8 cellular contexts compared by ENCODE assay signal in the genomic region with DNA sequence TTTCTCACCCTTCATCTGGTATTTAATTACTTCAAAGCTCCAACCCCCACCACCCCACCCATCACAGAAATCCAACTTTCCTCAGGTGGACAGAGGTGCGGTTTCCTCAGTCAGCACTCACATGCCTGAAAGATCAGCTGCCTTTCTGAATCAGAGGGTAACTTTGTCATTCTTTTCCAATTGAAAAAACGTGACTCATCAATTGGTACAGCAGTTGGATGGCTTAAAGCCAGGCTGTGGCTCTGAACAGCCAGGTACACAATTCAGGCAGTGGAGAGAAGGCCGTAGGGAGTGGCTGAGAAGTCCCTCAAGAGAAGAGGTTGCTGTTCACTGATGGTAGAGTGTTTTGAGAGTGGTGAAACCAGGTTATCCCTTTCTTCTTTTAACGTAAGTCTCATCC.
DNase-seq lines count a peak whose midpoint lies in the region; ATAC-seq, FAIRE-seq and TF ChIP-seq lines count a peak whose summit lies in the region.
"Not testable (repeated sequence)": the region's sequence is repeated elsewhere in the genome, so short reads cannot be mapped to it uniquely, and the experiment has no call there.

No MANE protein-coding gene starts in this region.

- BruUV-seq in PC-3 (replicated peaks; lab: Mats Ljungman, UMichigan), result not testable (repeated sequence)

- not testable (repeated sequence) for H3K9me3 Mint-ChIP-seq in IgD-negative memory B cell, natural killer cell

- CTCF ChIA-PET in PC-3 (lab: Charles Lee), result not testable (repeated sequence)

- H3K4me3 Mint-ChIP-seq in IgD-negative memory B cell, natural killer cell: not testable (repeated sequence)

- H3K4me3 ChIP-seq in PC-3 (ENCODE audit: low read length); astrocyte of the cerebellum (ENCODE audit: low read depth, low read length); epithelial cell of esophagus (ENCODE audit: low read length); left ventricle myocardium inferior: not testable (repeated sequence)

- H3K9ac ChIP-seq in PC-3 (ENCODE audit: low read length), result not testable (repeated sequence)

- peaks cover 25% of the 10 kb centered on the region for H3K4me1 ChIP-seq in PC-3 (ENCODE audit: insufficient read depth, low read length)
- peaks cover 28% of the 10 kb centered on the region for H3K4me1 ChIP-seq in left ventricle myocardium inferior

- H3K27ac ChIP-seq in PC-3 (ENCODE audit: low read length) (peak overlapping the region; percentile 77), left ventricle myocardium inferior (replicated peaks) (peak overlapping the region; percentile 73)

- H3K9me3 ChIP-seq in PC-3 (ENCODE audit: low read length); left ventricle myocardium inferior (replicated peaks): not testable (repeated sequence)

- not testable (repeated sequence) for H3K36me3 ChIP-seq in PC-3 (ENCODE audit: low read depth, low read length); left ventricle myocardium inferior

- POLR2A ChIA-PET in PC-3 (lab: Charles Lee; ENCODE audit: unreplicated experiment), result interaction anchor here (0.5 kb wide), 1 partner anchor 16 kb away, joined by 9 read pairs; no protein-coding TSS in a partner anchor

- not testable (repeated sequence) for H3K9me2 ChIP-seq in PC-3 (replicated peaks; ENCODE audit: low read length)

- H3K27me3 Mint-ChIP-seq in IgD-negative memory B cell; natural killer cell (ENCODE audit: low read depth in 2 of 2): not testable (repeated sequence)

- in situ Hi-C loops in astrocyte of the cerebellum (cut with HindIII; ENCODE audit: low sequenced_read_pairs), result not testable (repeated sequence)

- FAIRE-seq in urothelium cell line (lab: Jason Lieb, UNC), result peak; percentile 53

- H3K36me3 Mint-ChIP-seq in IgD-negative memory B cell, natural killer cell: not testable (repeated sequence)

- H4K20me1 ChIP-seq in PC-3 (ENCODE audit: low read length), result not testable (repeated sequence)

- H2AFZ ChIP-seq in PC-3 (ENCODE audit: low read length), result not testable (repeated sequence)

- H3F3A ChIP-seq in PC-3 (ENCODE audit: low read length, unreplicated experiment), result not testable (repeated sequence)

- H3K27ac Mint-ChIP-seq in IgD-negative memory B cell, result peak overlapping the region in 2 of 3 donors; percentile 4 to 78
- H3K27ac Mint-ChIP-seq in natural killer cell, result peak overlapping the region; percentile 25 to 43

- peak; percentile 78 for ATAC-seq in PC-3
- ATAC-seq in natural killer cell, result not testable (repeated sequence)

- H3K4me1 Mint-ChIP-seq in IgD-negative memory B cell, result peaks cover 17 to 30% (median 22%) of the 10 kb centered on the region in 3 donors
- peaks cover 27 to 47% of the 10 kb centered on the region in 2 donors for H3K4me1 Mint-ChIP-seq in natural killer cell

- peak overlapping the region; percentile 44 for H3K4me2 ChIP-seq in PC-3 (ENCODE audit: low read length)

- intact Hi-C loops in PC-3 (cut with micrococcal nuclease); left ventricle myocardium inferior (cut with micrococcal nuclease); natural killer cell (cut with micrococcal nuclease): not testable (repeated sequence)

- H3K79me2 ChIP-seq in PC-3 (ENCODE audit: low read length), result not testable (repeated sequence)

- not testable (repeated sequence) for H3K27me3 ChIP-seq in PC-3 (ENCODE audit: low read length); left ventricle myocardium inferior (ENCODE audit: low read depth)

- not testable (repeated sequence) for TF ChIP-seq CTCF in PC-3 (conservative IDR thresholded peaks at IDR 0.05; ENCODE audit: low read depth, low read length); astrocyte of the cerebellum (IDR thresholded peaks at IDR 0.05; ENCODE audit: low read depth, low read length, missing control alignments); epithelial cell of esophagus (IDR thresholded peaks at IDR 0.05; ENCODE audit: insufficient read depth, low read depth, low read length, missing control alignments); left ventricle myocardium inferior (IDR thresholded peaks at IDR 0.05; ENCODE audit: borderline replicate concordance); natural killer cell (IDR thresholded peaks at IDR 0.05)

- peak; percentile 41 for DNase-seq in Daoy (ENCODE audit: low read depth)
- DNase-seq in PC-3, result peak; percentile 98
- DNase-seq in astrocyte of the cerebellum (ENCODE audit: low read depth), result peak; percentile 23
- DNase-seq in epithelial cell of esophagus (ENCODE audit: low read depth), result peak; percentile 94
- not testable (repeated sequence) for DNase-seq in left ventricle myocardium inferior, natural killer cell
- DNase-seq in urothelium cell line (ENCODE audit: low spot score), result peak; percentile 54
